17 cellular contexts compared by ENCODE assay signal in genomic region chr3:173037840-173038483, GRCh38.
DNase-seq lines count a peak whose midpoint lies in the region; ATAC-seq and TF ChIP-seq lines count a peak whose summit lies in the region.
"Had no signal": no experiment of that assay in that cellular context is flagged by ENCODE, and none has a peak within 500 bp of the region (broad histone marks: within the 10 kb centered on the region; RNA-seq: fewer than 3 reads in every experiment).

No MANE protein-coding gene starts in this region.

- no peaks in the 10 kb centered on the region for H3K79me2 ChIP-seq in PC-3 (ENCODE audit: low read length)

- CTCF ChIA-PET in PC-3 (lab: Charles Lee): no interaction called here

- no peak overlapping the region for H2AFZ ChIP-seq in PC-3 (ENCODE audit: low read length)

- no peak for TF ChIP-seq CTCF in PC-3 (conservative IDR thresholded peaks at IDR 0.05; ENCODE audit: low read depth, low read length)
- TF ChIP-seq CTCF in left lung (IDR thresholded peaks at IDR 0.05): no peak
- TF ChIP-seq CTCF in testis (IDR thresholded peaks at IDR 0.05): no peak
- TF ChIP-seq CTCF in transverse colon (IDR thresholded peaks at IDR 0.05): no peak

- no peak for TF ChIP-seq EP300 in transverse colon (IDR thresholded peaks at IDR 0.05; ENCODE audit: low read depth)

- DNase-seq in NCI-H2196 (lab: John Stamatoyannopoulos, UW; ENCODE audit: unreplicated experiment) (peak; percentile 18), NCI-H2196 treated with DMSO at 0.1 percent for 48 hours (lab: John Stamatoyannopoulos, UW; ENCODE audit: unreplicated experiment) (no peak), Daoy (ENCODE audit: low read depth) (peak; percentile 5), PC-3 (peak; percentile 9), left lung (no peak), testis (no peak), transverse colon (no peak)
- no peak for DNase-seq in T-helper 2 cell treated with Interferon-gamma antibody and Interleukin-4, amounts not matched to agents 5 μg/mL and 100 μg/mL, for 36 hours (ENCODE audit: low spot score)
- DNase-seq: COR-L47; DND-41; Karpas-422; NCI-H146; NCI-H2081 treated with DMSO at 0.1 percent for 48 hours; NCI-H69; NK-92 treated with Interleukin-12 subunit alpha and Interleukin-12 subunit beta, amount 100 ng/mL, for 24 hours; SK-N-SH had no signal

- H3K4me2 ChIP-seq in PC-3 (ENCODE audit: low read length): no peak overlapping the region
- H3K4me2 ChIP-seq: SK-N-SH had no signal

- H3K27ac Mint-ChIP-seq in T-helper 2 cell treated with Interferon-gamma antibody and Interleukin-4, amounts not matched to agents 5 μg/mL and 100 μg/mL, for 36 hours: no peak overlapping the region

- no peak overlapping the region for H3K4me3 ChIP-seq in PC-3 (ENCODE audit: low read length)
- no peak overlapping the region for H3K4me3 ChIP-seq in left lung
- H3K4me3 ChIP-seq in testis: no peak overlapping the region
- no peak overlapping the region for H3K4me3 ChIP-seq in transverse colon

- no peaks in the 10 kb centered on the region for H3K9me3 Mint-ChIP-seq in T-helper 2 cell treated with Interferon-gamma antibody and Interleukin-4, amounts not matched to agents 5 μg/mL and 100 μg/mL, for 36 hours

- H3K27me3 Mint-ChIP-seq in T-helper 2 cell treated with Interferon-gamma antibody and Interleukin-4, amounts not matched to agents 5 μg/mL and 100 μg/mL, for 36 hours (ENCODE audit: low read depth): no peaks in the 10 kb centered on the region

- intact Hi-C loops in PC-3 (cut with micrococcal nuclease): no loop called here
- intact Hi-C loops in left lung (cut with DNase I): no loop called here
- intact Hi-C loops in testis (cut with DNase I; ENCODE audit: low total_unique reads): no loop called here
- intact Hi-C loops in transverse colon (cut with DNase I; ENCODE audit: low total_unique reads): no loop called here

- H3K4me1 ChIP-seq in PC-3 (ENCODE audit: insufficient read depth, low read length) (no peaks in the 10 kb centered on the region), left lung (no peaks in the 10 kb centered on the region), testis (no peaks in the 10 kb centered on the region), transverse colon (no peaks in the 10 kb centered on the region)

- no peaks in the 10 kb centered on the region for H3K36me3 ChIP-seq in PC-3 (ENCODE audit: low read depth, low read length)
- H3K36me3 ChIP-seq in left lung: no peaks in the 10 kb centered on the region
- no peaks in the 10 kb centered on the region for H3K36me3 ChIP-seq in testis (ENCODE audit: low read depth, missing control alignments)
- H3K36me3 ChIP-seq in transverse colon: no peaks in the 10 kb centered on the region

- no peaks in the 10 kb centered on the region for H3F3A ChIP-seq in PC-3 (ENCODE audit: low read length, unreplicated experiment)

- peaks cover 2% of the 10 kb centered on the region for H3K4me1 Mint-ChIP-seq in T-helper 2 cell treated with Interferon-gamma antibody and Interleukin-4, amounts not matched to agents 5 μg/mL and 100 μg/mL, for 36 hours (ENCODE audit: low read depth)

- no peak for TF ChIP-seq POLR2A in testis (IDR thresholded peaks at IDR 0.05)
- no peak for TF ChIP-seq POLR2A in transverse colon (IDR thresholded peaks at IDR 0.05)

- H4K20me1 ChIP-seq in PC-3 (ENCODE audit: low read length): no peaks in the 10 kb centered on the region; the same call in 1 of the 2 replicates

- no peaks in the 10 kb centered on the region for H3K9me3 ChIP-seq in PC-3 (ENCODE audit: low read length)
- no peaks in the 10 kb centered on the region for H3K9me3 ChIP-seq in left lung
- H3K9me3 ChIP-seq in testis: no peaks in the 10 kb centered on the region
- H3K9me3 ChIP-seq in transverse colon: no peaks in the 10 kb centered on the region
- H3K9me3 ChIP-seq: SK-N-SH had no signal

- in situ Hi-C loops in transverse colon (cut with MboI; ENCODE audit: low pct_ligation_motif_present in 1 of 4, low pct_unique_long_range_greater_than_20kb in 1 of 4, low sequenced_read_pairs in 3 of 4): no loop called here

- no peak overlapping the region for H3K9ac ChIP-seq in PC-3 (ENCODE audit: low read length)
- H3K9ac ChIP-seq: SK-N-SH had no signal

- H3K9me2 ChIP-seq in PC-3 (replicated peaks; ENCODE audit: low read length): no peaks in the 10 kb centered on the region
- H3K9me2 ChIP-seq: SK-N-SH had no signal

- H3K36me3 Mint-ChIP-seq in T-helper 2 cell treated with Interferon-gamma antibody and Interleukin-4, amounts not matched to agents 5 μg/mL and 100 μg/mL, for 36 hours (ENCODE audit: low read depth): no peaks in the 10 kb centered on the region

- H3K27ac ChIP-seq in PC-3 (ENCODE audit: low read length) (no peak overlapping the region), left lung (no peak overlapping the region), testis (no peak overlapping the region), transverse colon (no peak overlapping the region)
- H3K27ac ChIP-seq: C4-2B had no signal

- H3K4me3 Mint-ChIP-seq in T-helper 2 cell treated with Interferon-gamma antibody and Interleukin-4, amounts not matched to agents 5 μg/mL and 100 μg/mL, for 36 hours: no peak overlapping the region

- WGBS in testis, 2 donors: 94% methylated on average over 2 of the region's 2 CpGs
- 57 to 59% methylated on average over 2 of the region's 2 CpGs for WGBS in transverse colon (ENCODE audit: low coverage in 1 of 2), 2 donors

- peaks cover 10% of the 10 kb centered on the region for H3K27me3 ChIP-seq in PC-3 (ENCODE audit: low read length)
- no peaks in the 10 kb centered on the region for H3K27me3 ChIP-seq in left lung
- no peaks in the 10 kb centered on the region for H3K27me3 ChIP-seq in testis
- no peaks in the 10 kb centered on the region for H3K27me3 ChIP-seq in transverse colon

- 0 out of 2 replicates have a peak, but pooled peaks have one; percentile 15 for ATAC-seq in PC-3
- ATAC-seq in left lung: peak; percentile 59

- BruUV-seq in PC-3 (replicated peaks; lab: Mats Ljungman, UMichigan): no TSS peak

- POLR2A ChIA-PET in PC-3 (lab: Charles Lee; ENCODE audit: unreplicated experiment): no interaction called here

Comparison
In these comparisons a context has a peak if more than half of its experiments do, and no peak if none do; other contexts are left out.
1. DNase-seq: peak in NCI-H2196 (single experiment), Daoy (single experiment) and PC-3 (single experiment); none in NCI-H2196 treated with DMSO at 0.1 percent for 48 hours (single experiment), left lung (0 of 2), T-helper 2 cell treated with Interferon-gamma antibody and Interleukin-4, amounts not matched to agents 5 μg/mL and 100 μg/mL, for 36 hours (single experiment), testis (single experiment) and transverse colon (single experiment).